Comparison of ENCODE assay signal across 25 cellular contexts in the genomic region with DNA sequence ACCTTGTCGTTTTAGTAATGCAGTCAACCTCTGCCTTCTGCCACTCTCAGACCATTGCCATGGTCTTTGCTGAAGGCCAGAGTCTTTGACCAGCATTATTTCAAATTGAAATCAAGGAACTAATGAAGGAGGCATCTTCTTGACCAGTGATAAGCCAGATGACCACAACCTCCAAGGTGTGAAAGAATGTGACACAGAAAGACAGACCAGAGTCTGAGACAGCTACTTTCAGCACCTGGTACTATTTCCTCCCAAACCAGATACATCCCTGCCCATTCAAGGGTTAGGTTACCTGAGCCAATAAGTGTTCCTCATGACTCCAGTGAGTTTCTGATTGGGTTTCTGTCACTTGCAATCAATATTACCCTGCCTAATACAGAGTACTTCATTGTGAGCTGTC.
A peak's percentile ranks its signal among the peaks of the same experiment; 100 is the strongest.
DNase-seq lines count a peak whose midpoint lies in the region; ATAC-seq, FAIRE-seq and TF ChIP-seq lines count a peak whose summit lies in the region.
"Had no signal": no experiment of that assay in that cellular context is flagged by ENCODE, and none has a peak within 500 bp of the region (broad histone marks: within the 10 kb centered on the region; RNA-seq: fewer than 3 reads in every experiment).

No MANE protein-coding gene starts in this region.

- H3K9ac ChIP-seq in BLaER1 (no peak overlapping the region), MM.1S (ENCODE audit: low read length) (no peak overlapping the region)

- H3K9me3 ChIP-seq in BLaER1 (peaks cover 17% of the 10 kb centered on the region), MM.1S (replicated peaks; ENCODE audit: insufficient read depth, low read length) (no peaks in the 10 kb centered on the region)
- H3K9me3 ChIP-seq: Peyer's patch had no signal

- H3K27me3 ChIP-seq in BLaER1: no peaks in the 10 kb centered on the region
- H3K27me3 ChIP-seq in MM.1S (replicated peaks; ENCODE audit: insufficient read depth, low read length): no peaks in the 10 kb centered on the region
- H3K27me3 ChIP-seq: Peyer's patch had no signal

- no peak overlapping the region for H2AFZ ChIP-seq in MM.1S (ENCODE audit: low read length)

- FAIRE-seq in GM18507 (lab: Jason Lieb, UNC): peak; percentile 80
- FAIRE-seq: G401.6 had no signal

- H4K20me1 ChIP-seq in BLaER1 (no peaks in the 10 kb centered on the region), MM.1S (ENCODE audit: insufficient read depth, low read length) (no peaks in the 10 kb centered on the region)

- no peak for DNase-seq in GM18507 (ENCODE audit: extremely low spot score, insufficient read length, low read depth)
- peak; percentile 50 for DNase-seq in MM.1S
- DNase-seq in GM20000 (ENCODE audit: low spot score): no peak
- no peak for DNase-seq in activated CD8-positive, alpha-beta memory T cell treated with anti-CD3 and anti-CD28 coated beads, Interleukin-2, amount 50 U/mL, for 4 hours
- DNase-seq in OCI-M2 (lab: John Stamatoyannopoulos, UW; ENCODE audit: unreplicated experiment): no peak
- DNase-seq: ACHN; Calu3; CD8-positive, alpha-beta memory T cell; DMS153; GOT3; KBM-7; NCI-H1105; NCI-H146; NCI-H2029; NCI-H2227 treated with DMSO at 0.1 percent for 48 hours; NCI-H510A; Peyer's patch; T-cell had no signal

- ATAC-seq in GM21381 (IDR thresholded peaks at IDR 0.05; ENCODE audit: unreplicated experiment) (peak; percentile 38), HG02610 (IDR thresholded peaks at IDR 0.05; ENCODE audit: unreplicated experiment) (no peak)
- ATAC-seq: HCT116, T-cell had no signal

- H3K36me3 ChIP-seq in BLaER1: no peaks in the 10 kb centered on the region
- no peaks in the 10 kb centered on the region for H3K36me3 ChIP-seq in MM.1S (replicated peaks; ENCODE audit: insufficient read depth, low read length)
- H3K36me3 ChIP-seq: Peyer's patch had no signal

- H3K4me1 ChIP-seq in BLaER1 (peaks cover 52% of the 10 kb centered on the region), MM.1S (ENCODE audit: low read length) (peaks cover 53% of the 10 kb centered on the region)

- no peaks in the 10 kb centered on the region for H3K79me2 ChIP-seq in MM.1S (ENCODE audit: low read length)

- no peak overlapping the region for H3K4me3 ChIP-seq in BLaER1
- no peak overlapping the region for H3K4me3 ChIP-seq in MM.1S (ENCODE audit: low read length)
- H3K4me3 ChIP-seq: Peyer's patch had no signal

- TF ChIP-seq CTCF in MM.1S (IDR thresholded peaks at IDR 0.05; ENCODE audit: low read length): no peak
- TF ChIP-seq CTCF in GM20000 (IDR thresholded peaks at IDR 0.05; ENCODE audit: extremely low read depth, missing control alignments): no peak

- H3K9me2 ChIP-seq in MM.1S (replicated peaks; ENCODE audit: insufficient read depth, low read length): no peaks in the 10 kb centered on the region

- peak overlapping the region; percentile 95 for H3K27ac ChIP-seq in BLaER1
- H3K27ac ChIP-seq in MM.1S (ENCODE audit: low read length): peak overlapping the region; percentile 17; the same call in 1 of the 2 replicates
- H3K27ac ChIP-seq: 22Rv1, C4-2B, Peyer's patch had no signal

- peak overlapping the region; percentile 85 for H3K4me2 ChIP-seq in BLaER1
- H3K4me2 ChIP-seq in MM.1S (ENCODE audit: low read depth, low read length): no peak overlapping the region

- peaks cover 10% of the 10 kb centered on the region for H3F3A ChIP-seq in MM.1S (ENCODE audit: insufficient read depth, low read length)
